In the genomic region with DNA sequence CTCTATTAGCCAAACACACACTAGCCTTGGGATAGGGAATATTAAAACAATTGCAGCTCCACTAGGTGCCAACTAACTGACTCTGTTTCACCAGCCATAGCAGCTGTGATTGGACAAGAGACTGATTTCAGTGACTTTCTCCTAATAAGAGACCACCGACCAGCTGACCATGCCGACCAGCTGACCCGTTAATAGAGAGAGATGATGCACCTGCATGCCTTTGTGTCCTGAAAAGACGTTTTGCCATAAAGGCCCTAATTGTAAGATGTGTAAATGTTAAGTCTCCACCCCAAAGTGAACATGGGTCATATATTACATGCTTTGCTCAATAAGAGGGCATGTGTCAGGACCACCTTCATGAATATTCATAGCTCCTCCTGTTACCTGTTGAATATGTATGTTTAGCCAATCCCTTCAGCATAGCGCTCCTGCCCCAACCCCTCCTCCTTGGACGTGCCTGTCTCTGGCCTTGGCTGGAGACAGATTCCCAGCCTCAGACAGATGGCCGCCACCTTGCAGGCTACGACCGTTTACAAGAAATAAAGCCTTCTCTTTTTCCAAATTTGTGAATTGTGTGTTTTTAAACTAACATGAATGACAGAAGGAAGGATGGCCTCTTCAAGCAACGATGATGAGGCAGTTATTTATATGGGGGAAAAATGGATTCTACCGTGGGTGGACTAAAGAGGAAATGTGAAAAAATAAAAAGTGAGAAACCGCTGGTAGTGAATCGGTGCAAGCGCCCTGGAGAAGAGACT, we compare ENCODE assay signal across 8 cellular contexts. TPM values are rescaled to one million over a fixed set of nuclear protein-coding genes. Genes with fewer than 3 reads are reported as not detected.
DNase-seq lines count a peak whose midpoint lies in the region; ATAC-seq, FAIRE-seq and TF ChIP-seq lines count a peak whose summit lies in the region.

No MANE protein-coding gene starts in this region.

- H3K4me3 ChIP-seq in PC-3 (ENCODE audit: low read length) (peak overlapping the region; percentile 99), dorsolateral prefrontal cortex (peak overlapping the region; percentile 71 to 100 (median 94)), muscle layer of duodenum (ENCODE audit: low read depth in 1 of 2, low read length in 2 of 2) (peak overlapping the region; percentile 90 to 97)

- 0 out of 2 replicates have a peak, but pooled peaks cover 4% of the 10 kb centered on the region for H4K20me1 ChIP-seq in PC-3 (ENCODE audit: low read length)

- no peaks in the 10 kb centered on the region for H3F3A ChIP-seq in PC-3 (ENCODE audit: low read length, unreplicated experiment)

- TF ChIP-seq POLR2A in GM12892 (IDR thresholded peaks at IDR 0.05; ENCODE audit: low read depth, low read length): no peak

- intact Hi-C loops in PC-3 (cut with micrococcal nuclease): no loop called here
- intact Hi-C loops in dorsolateral prefrontal cortex (cut with DNase I): loop anchor here in 1 of 2 donors (10.0 kb wide), 3 partner anchors 123 to 1777 kb away; partner anchors contain the start of genes FADD and LTO1

- peaks cover 52% of the 10 kb centered on the region for H3K79me2 ChIP-seq in PC-3 (ENCODE audit: low read length)

- no peak for DNase-seq in GM12892 (ENCODE audit: insufficient read length)
- peak; percentile 44 for DNase-seq in PC-3
- peak in 7 of 10 donors; percentile 8 to 61 (median 38) for DNase-seq in dorsolateral prefrontal cortex
- no peak for DNase-seq in hepatic stellate cell (ENCODE audit: low spot score)
- no peak for DNase-seq in occipital lobe (lab: John Stamatoyannopoulos, UW)

- TF ChIP-seq CTCF in PC-3 (conservative IDR thresholded peaks at IDR 0.05; ENCODE audit: low read depth, low read length) (no peak), dorsolateral prefrontal cortex (IDR thresholded peaks at IDR 0.05 in 54 of 56, conservative IDR thresholded peaks at IDR 0.05 in 2 of 56; ENCODE audit: low read depth in 1 of 56, partially characterized antibody in 56 of 56) (no peak)

- peak overlapping the region; percentile 74 for H3K9ac ChIP-seq in PC-3 (ENCODE audit: low read length)

- H3K9me2 ChIP-seq in PC-3 (replicated peaks; ENCODE audit: low read length): no peaks in the 10 kb centered on the region

- H3K4me2 ChIP-seq in PC-3 (ENCODE audit: low read length): peak overlapping the region; percentile 96

- H3K27me3 ChIP-seq in PC-3 (ENCODE audit: low read length) (no peaks in the 10 kb centered on the region), dorsolateral prefrontal cortex (no peaks in the 10 kb centered on the region), muscle layer of duodenum (ENCODE audit: low read depth, low read length) (no peaks in the 10 kb centered on the region)

- CTCF ChIA-PET in PC-3 (lab: Charles Lee): interaction anchor here (0.7 kb wide), 1 partner anchor 348 kb away, joined by 3 read pairs; no protein-coding TSS in a partner anchor

- H3K4me1 ChIP-seq in PC-3 (ENCODE audit: insufficient read depth, low read length): peaks cover 33% of the 10 kb centered on the region
- H3K4me1 ChIP-seq in muscle layer of duodenum (ENCODE audit: control insufficient read depth in 1 of 2, insufficient read depth in 2 of 2, low read length in 2 of 2): peaks cover 5 to 34% of the 10 kb centered on the region in 2 donors

- H3K9me3 ChIP-seq in PC-3 (ENCODE audit: low read length) (no peaks in the 10 kb centered on the region), muscle layer of duodenum (ENCODE audit: control insufficient read depth in 1 of 2, low read length in 2 of 2) (no peaks in the 10 kb centered on the region)

- H3K27ac ChIP-seq in PC-3 (ENCODE audit: low read length): peak overlapping the region; percentile 62
- peak overlapping the region; percentile 4 to 97 (median 91) for H3K27ac ChIP-seq in dorsolateral prefrontal cortex
- H3K27ac ChIP-seq in muscle layer of duodenum (ENCODE audit: low read length): peak overlapping the region; percentile 82

- peak; percentile 30 for FAIRE-seq in GM12892 (lab: Jason Lieb, UNC)

- POLR2A ChIA-PET in PC-3 (lab: Charles Lee; ENCODE audit: unreplicated experiment): no interaction called here

- ATAC-seq in PC-3: no peak
- no peak for ATAC-seq in HG03097 (IDR thresholded peaks at IDR 0.05; ENCODE audit: low FRiP score, unreplicated experiment)
- no peak for ATAC-seq in GM21528 (IDR thresholded peaks at IDR 0.05; ENCODE audit: low FRiP score, unreplicated experiment)

- peak overlapping the region; percentile 94 for H2AFZ ChIP-seq in PC-3 (ENCODE audit: low read length)

- H3K36me3 ChIP-seq in PC-3 (ENCODE audit: low read depth, low read length): peaks cover 19% of the 10 kb centered on the region
- peaks cover 16 to 17% of the 10 kb centered on the region in 2 donors for H3K36me3 ChIP-seq in muscle layer of duodenum (ENCODE audit: control insufficient read depth in 1 of 2, insufficient read depth in 2 of 2, low read length in 2 of 2)

- BruUV-seq in PC-3 (replicated peaks; lab: Mats Ljungman, UMichigan): no TSS peak

RNA-seq across cellular contexts. Expression of gene NADSYN1, which starts 1.2 kb away (rescaled TPM):
- 80.8 TPM for polyA plus RNA-seq in GM12892 (2012; ENCODE audit: missing spikeins)
- total RNA-seq in PC-3 (2014; rRNA removed) (64.8 and 70.7 TPM in 2 replicates), dorsolateral prefrontal cortex (100 to 1,000 TPM in 15 of 120 experiments, 10 to 100 TPM in 105; 44.1 to 151 (median 75.1) TPM), occipital lobe (22.0 TPM)

RNA-seq across cellular contexts. Expression of gene DHCR7, which starts 3.6 kb away (rescaled TPM):
- polyA plus RNA-seq in GM12892 (2012; ENCODE audit: missing spikeins): 58.6 TPM
- 125 and 127 TPM in 2 replicates for total RNA-seq in PC-3 (2014; rRNA removed)
- total RNA-seq in dorsolateral prefrontal cortex: 100 to 1,000 TPM in 13 of 120 experiments, 10 to 100 TPM in 107; 31.8 to 187 (median 67.2) TPM
- 24.2 TPM for total RNA-seq in occipital lobe

Comparison
In these comparisons a context has a peak if more than half of its experiments do, and no peak if none do; other contexts are left out.
1. DNase-seq: peak in PC-3 (single experiment) and dorsolateral prefrontal cortex (7 of 10); none in GM12892 (single experiment), hepatic stellate cell (single experiment) and occipital lobe (single experiment).
2. Peak in every context shown above with its lines, with median percentiles within 50 percentile points of each other: H3K27ac ChIP-seq and H3K4me3 ChIP-seq.